25 cellular contexts compared by ENCODE assay signal in genomic region chr6:5623769-5624168, GRCh38.
"Had no signal": no experiment of that assay in that cellular context is flagged by ENCODE, and none has a peak within 500 bp of the region (broad histone marks: within the 10 kb centered on the region; RNA-seq: fewer than 3 reads in every experiment).

No MANE protein-coding gene starts in this region.

- H3K4me1 ChIP-seq: breast epithelium, SJSA1 had no signal

- H3K9me3 ChIP-seq: breast epithelium, SJSA1 had no signal

- H3K4me3 ChIP-seq: breast epithelium, K562, SJSA1 had no signal

- H3K27ac ChIP-seq: breast epithelium, SJSA1 had no signal

- H3K36me3 ChIP-seq: breast epithelium, SJSA1 had no signal

- H3K36me3 Mint-ChIP-seq: WTC11 had no signal

- H3K27me3 ChIP-seq: breast epithelium, SJSA1 had no signal

- H3K27me3 Mint-ChIP-seq: activated CD8-positive, alpha-beta memory T cell treated with anti-CD3 and anti-CD28 coated beads, Interleukin-2, amount 10 ng/mL, durations not matched to agents 7 days and 5 days; activated naive CD8-positive, alpha-beta T cell treated with anti-CD3 and anti-CD28 coated beads, Interleukin-2, amount 10 ng/mL, durations not matched to agents 7 days and 5 days had no signal

- H3K27ac Mint-ChIP-seq: activated CD8-positive, alpha-beta memory T cell treated with anti-CD3 and anti-CD28 coated beads, Interleukin-2, amount 10 ng/mL, durations not matched to agents 7 days and 5 days; activated naive CD4-positive, alpha-beta T cell treated with anti-CD3 and anti-CD28 coated beads for 36 hours; activated naive CD8-positive, alpha-beta T cell treated with anti-CD3 and anti-CD28 coated beads, Interleukin-2, amount 10 ng/mL, durations not matched to agents 7 days and 5 days; WTC11 had no signal

- H3K4me3 Mint-ChIP-seq: activated CD8-positive, alpha-beta memory T cell treated with anti-CD3 and anti-CD28 coated beads, Interleukin-2, amount 10 ng/mL, durations not matched to agents 7 days and 5 days; activated naive CD4-positive, alpha-beta T cell treated with anti-CD3 and anti-CD28 coated beads for 36 hours; activated naive CD8-positive, alpha-beta T cell treated with anti-CD3 and anti-CD28 coated beads, Interleukin-2, amount 10 ng/mL, durations not matched to agents 7 days and 5 days; activated T-cell treated with anti-CD3 and anti-CD28 coated beads, Interleukin-2, amount 50 U/mL, for 4 hours; WTC11 had no signal

- H3K9me3 Mint-ChIP-seq: activated naive CD4-positive, alpha-beta T cell treated with anti-CD3 and anti-CD28 coated beads for 36 hours; activated T-cell treated with anti-CD3 and anti-CD28 coated beads, Interleukin-2, amount 50 U/mL, for 4 hours; WTC11 had no signal

- DNase-seq: activated CD4-positive, alpha-beta T cell treated with anti-CD3 and anti-CD28 coated beads for 48 hours; activated CD4-positive, alpha-beta T cell treated with anti-CD3 and anti-CD28 coated beads, Interleukin-2, amount 50 U/mL, for 4 hours; activated CD4-positive, CD25-positive, alpha-beta regulatory T cell treated with anti-CD3 and anti-CD28 coated beads, Interleukin-2, amount 50 U/mL, for 72 hours; activated CD8-positive, alpha-beta memory T cell treated with anti-CD3 and anti-CD28 coated beads, Interleukin-2, amount 10 ng/mL, durations not matched to agents 7 days and 5 days; activated effector memory CD4-positive, alpha-beta T cell treated with anti-CD3 and anti-CD28 coated beads, Interleukin-2, amount 50 U/mL, for 16 hours; activated naive CD4-positive, alpha-beta T cell treated with anti-CD3 and anti-CD28 coated beads for 36 hours; activated naive CD8-positive, alpha-beta T cell treated with anti-CD3 and anti-CD28 coated beads, Interleukin-2, amount 10 ng/mL, durations not matched to agents 7 days and 5 days; activated T-cell treated with anti-CD3 and anti-CD28 coated beads, Interleukin-2, amount 50 U/mL, for 4 hours; aorta; Karpas-422; MM.1S; NCI-H1105; NCI-H1436; NCI-H1694 treated with DMSO at 0.1 percent for 48 hours; NCI-H2029 treated with DMSO at 0.1 percent for 48 hours; NCI-H345; NCI-H510A; NCI-H526 treated with DMSO at 0.1 percent for 48 hours; NCI-H82; SW 1271 had no signal

- ATAC-seq: activated CD8-positive, alpha-beta memory T cell treated with anti-CD3 and anti-CD28 coated beads, Interleukin-2, amount 10 ng/mL, durations not matched to agents 7 days and 5 days; activated T-cell treated with anti-CD3 and anti-CD28 coated beads, Interleukin-2, amount 50 U/mL, for 4 hours; K562; SK-N-SH treated with all-trans-retinoic acid at 6 μM for 48 hours; WTC11 had no signal
